12 cellular contexts compared by ENCODE assay signal in genomic region chr10:1214882-1215540, GRCh38.
DNase-seq lines count a peak whose midpoint lies in the region; ATAC-seq and TF ChIP-seq lines count a peak whose summit lies in the region.
"Had no signal": no experiment of that assay in that cellular context is flagged by ENCODE, and none has a peak within 500 bp of the region (broad histone marks: within the 10 kb centered on the region; RNA-seq: fewer than 3 reads in every experiment).

No MANE protein-coding gene starts in this region.

- H3K79me1 ChIP-seq in H9 (ENCODE audit: insufficient read depth, low read depth, low read length, poor library complexity, severe bottlenecking), result no peaks in the 10 kb centered on the region

- H3T11ph ChIP-seq in H9 (ENCODE audit: low read length), result no peak overlapping the region

- H4K5ac ChIP-seq in H9 (ENCODE audit: insufficient read length, low read depth, low read length), result no peak overlapping the region

- H3K4me1 ChIP-seq in H9 (ENCODE audit: insufficient read depth, low read length), result no peaks in the 10 kb centered on the region
- H3K4me1 ChIP-seq: BE2C, Caco-2 had no signal

- H4K20me1 ChIP-seq in H9 (ENCODE audit: control insufficient read depth, insufficient read depth, insufficient read length), result no peaks in the 10 kb centered on the region

- H3K27me3 ChIP-seq in H9 (ENCODE audit: insufficient read depth, low read length), result no peaks in the 10 kb centered on the region
- no peaks in the 10 kb centered on the region for H3K27me3 ChIP-seq in CD4-positive, alpha-beta T cell (ENCODE audit: control insufficient read depth, insufficient read depth, low read length)
- H3K27me3 ChIP-seq: BE2C had no signal

- no peak overlapping the region for H3K4ac ChIP-seq in H9 (ENCODE audit: low read depth, low read length)

- no peak overlapping the region for H2BK15ac ChIP-seq in H9 (ENCODE audit: low read depth, low read length)

- CTCF ChIA-PET in CD4-positive, alpha-beta T cell (lab: Charles Lee), result no interaction called here

- no CpG with 5 or more reads among the region's 16 CpGs for WGBS in H9 (ENCODE audit: extremely low coverage, insufficient read length, low lambda C conversion rate)

- H2BK20ac ChIP-seq in H9 (ENCODE audit: low read depth, low read length, poor library complexity, severe bottlenecking), result no peak overlapping the region

- H2BK12ac ChIP-seq in H9 (ENCODE audit: insufficient read length, low read depth, low read length), result no peak overlapping the region

- H2AFZ ChIP-seq in H9 (ENCODE audit: low read length), result no peak overlapping the region

- H3K14ac ChIP-seq in H9 (ENCODE audit: insufficient read depth, low read length), result no peak overlapping the region

- no peak overlapping the region for H4K8ac ChIP-seq in H9 (replicated peaks; ENCODE audit: insufficient read length, low read depth, low read length)

- no peaks in the 10 kb centered on the region for H3K9me3 Mint-ChIP-seq in H9
- H3K9me3 Mint-ChIP-seq in immature natural killer cell, result peaks cover 0 to 3% (median 0%) of the 10 kb centered on the region in 6 donors
- no peaks in the 10 kb centered on the region for H3K9me3 Mint-ChIP-seq in CD4-positive, alpha-beta T cell
- H3K9me3 Mint-ChIP-seq: CD8-positive, alpha-beta memory T cell had no signal

- no peaks in the 10 kb centered on the region for H3K79me2 ChIP-seq in H9 (ENCODE audit: insufficient read depth, low read length)

- peaks cover 0 to 2% (median 0%) of the 10 kb centered on the region in 3 experiments; a peak in 1 of 7 replicates for H3K36me3 Mint-ChIP-seq in H9 (ENCODE audit: insufficient read depth in 1 of 3, low read depth in 3 of 3)
- peaks cover 0 to 3% (median 0%) of the 10 kb centered on the region in 3 donors for H3K36me3 Mint-ChIP-seq in immature natural killer cell
- H3K36me3 Mint-ChIP-seq in CD4-positive, alpha-beta T cell (ENCODE audit: low read depth), result no peaks in the 10 kb centered on the region
- H3K36me3 Mint-ChIP-seq: CD8-positive, alpha-beta memory T cell had no signal

- no peak overlapping the region for H4K91ac ChIP-seq in H9 (ENCODE audit: insufficient read length, low read depth, low read length)

- ATAC-seq in HG02571 (IDR thresholded peaks at IDR 0.05; ENCODE audit: unreplicated experiment), result no peak
- ATAC-seq in CD4-positive, alpha-beta T cell (ENCODE audit: poor library complexity), result no peak

- no peak overlapping the region for H2AK5ac ChIP-seq in H9 (ENCODE audit: insufficient read length, low read length)

- no peak overlapping the region for H3K23ac ChIP-seq in H9 (ENCODE audit: insufficient read length, low read depth, low read length)

- H3K23me2 ChIP-seq in H9 (ENCODE audit: insufficient read length, low read depth, low read length, poor library complexity, severe bottlenecking), result no peaks in the 10 kb centered on the region

- H3K27ac Mint-ChIP-seq in H9, result 0 out of 7 replicates have a peak overlapping the region, but pooled peaks of 1 of the 3 experiments have one; percentile 34
- H3K27ac Mint-ChIP-seq in immature natural killer cell, result no peak overlapping the region
- H3K27ac Mint-ChIP-seq in CD4-positive, alpha-beta T cell, result no peak overlapping the region
- H3K27ac Mint-ChIP-seq: CD8-positive, alpha-beta memory T cell had no signal

- POLR2A ChIA-PET in CD4-positive, alpha-beta T cell (lab: Charles Lee), result no interaction called here

- H2BK5ac ChIP-seq in H9 (ENCODE audit: insufficient read length, low read length), result no peak overlapping the region

- H3K4me2 ChIP-seq in H9 (ENCODE audit: insufficient read depth, insufficient read length, low read length), result no peak overlapping the region

- no peak overlapping the region for H3K56ac ChIP-seq in H9 (ENCODE audit: insufficient read length, low read depth, low read length)

- no peak overlapping the region for H3K4me3 Mint-ChIP-seq in H9
- H3K4me3 Mint-ChIP-seq in immature natural killer cell, result no peak overlapping the region
- no peak overlapping the region for H3K4me3 Mint-ChIP-seq in CD4-positive, alpha-beta T cell
- H3K4me3 Mint-ChIP-seq: CD8-positive, alpha-beta memory T cell had no signal

- no peak for TF ChIP-seq CTCF in H9 (conservative IDR thresholded peaks at IDR 0.05)
- no peak for TF ChIP-seq CTCF in CD4-positive, alpha-beta T cell (IDR thresholded peaks at IDR 0.05)

- H3K9me3 ChIP-seq in H9 (ENCODE audit: control insufficient read depth, low read depth, low read length), result no peaks in the 10 kb centered on the region
- no peaks in the 10 kb centered on the region for H3K9me3 ChIP-seq in CD4-positive, alpha-beta T cell (ENCODE audit: control insufficient read depth, low read length)
- H3K9me3 ChIP-seq: BE2C, Caco-2 had no signal

- no peak overlapping the region for H3K18ac ChIP-seq in H9 (ENCODE audit: insufficient read length, low read depth, low read length)

- H3K9ac ChIP-seq in H9 (ENCODE audit: extremely low read depth, insufficient read length, low read length), result no peak overlapping the region

- DNase-seq in D341Med (ENCODE audit: low spot score), result peak; percentile 20
- peak; percentile 10 for DNase-seq in H9
- peak; percentile 79 for DNase-seq in mesenteric fat pad (ENCODE audit: low spot score)
- DNase-seq in posterior vena cava (ENCODE audit: low spot score), result peak; percentile 59
- DNase-seq in immature natural killer cell, result no peak
- DNase-seq in CD4-positive, alpha-beta T cell, result no peak
- DNase-seq: BE2C; Caco-2; CD8-positive, alpha-beta memory T cell; DMS53 had no signal

- H3K4me1 Mint-ChIP-seq in H9 (no peaks in the 10 kb centered on the region), immature natural killer cell (peaks cover 4 to 9% of the 10 kb centered on the region in 2 donors)
- H3K4me1 Mint-ChIP-seq in CD4-positive, alpha-beta T cell (ENCODE audit: low read depth), result no peaks in the 10 kb centered on the region
- H3K4me1 Mint-ChIP-seq: CD8-positive, alpha-beta memory T cell had no signal

- H3K27ac ChIP-seq in H9 (ENCODE audit: insufficient read length, low read depth, low read length), result no peak overlapping the region
- no peak overlapping the region for H3K27ac ChIP-seq in CD4-positive, alpha-beta T cell (ENCODE audit: low read depth, low read length)
- H3K27ac ChIP-seq: C4-2B had no signal

- H2BK120ac ChIP-seq in H9 (ENCODE audit: low read depth, low read length, poor library complexity, severe bottlenecking), result no peak overlapping the region

- intact Hi-C loops in posterior vena cava (cut with DNase I), result no loop called here
- intact Hi-C loops in CD4-positive, alpha-beta T cell (cut with DNase I, micrococcal nuclease), result no loop called here

- H3K27me3 Mint-ChIP-seq in H9 (ENCODE audit: low read depth), result no peaks in the 10 kb centered on the region
- peaks cover 0 to 3% (median 3%) of the 10 kb centered on the region in 3 donors for H3K27me3 Mint-ChIP-seq in immature natural killer cell (ENCODE audit: low read depth in 3 of 3)
- H3K27me3 Mint-ChIP-seq in CD4-positive, alpha-beta T cell, result no peaks in the 10 kb centered on the region

Comparison
In these comparisons a context has a peak if more than half of its experiments do, and no peak if none do; other contexts are left out.
1. DNase-seq: peak in D341Med (single experiment), H9 (single experiment), mesenteric fat pad (single experiment) and posterior vena cava (single experiment); none in immature natural killer cell (0 of 3) and CD4-positive, alpha-beta T cell (0 of 10).